22 cellular contexts compared by ENCODE assay signal in the genomic region with DNA sequence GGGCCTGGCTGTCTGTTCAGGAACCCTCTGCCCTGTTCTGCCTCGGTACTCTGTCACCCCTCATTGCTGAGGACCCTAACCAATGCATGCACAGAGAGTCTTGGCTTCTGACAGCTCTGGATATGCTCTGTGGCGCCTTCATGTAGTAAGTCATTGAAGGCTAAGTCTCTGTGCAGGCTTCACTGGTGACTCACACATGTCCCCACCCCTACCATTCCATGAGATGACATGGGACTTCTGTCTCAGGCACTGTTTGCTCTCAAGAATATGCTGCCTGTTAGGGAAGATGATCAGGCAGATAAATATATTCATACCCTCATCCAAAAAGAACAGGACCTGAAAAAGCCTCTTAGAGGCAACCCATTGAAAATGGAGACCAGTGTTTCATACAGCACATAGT. TPM values are rescaled to one million over a fixed set of nuclear protein-coding genes. Genes with fewer than 3 reads are reported as not detected.
DNase-seq lines count a peak whose midpoint lies in the region; ATAC-seq, FAIRE-seq and TF ChIP-seq lines count a peak whose summit lies in the region.
"Had no signal": no experiment of that assay in that cellular context is flagged by ENCODE, and none has a peak within 500 bp of the region (broad histone marks: within the 10 kb centered on the region; RNA-seq: fewer than 3 reads in every experiment).

No MANE protein-coding gene starts in this region.

- H3K27me3 Mint-ChIP-seq in activated CD8-positive, alpha-beta T cell treated with anti-CD3 and anti-CD28 coated beads for 36 hours = no peaks in the 10 kb centered on the region

- intact Hi-C loops in PC-9 (cut with micrococcal nuclease; ENCODE audit: unreplicated experiment) = no loop called here
- intact Hi-C loops in activated CD8-positive, alpha-beta T cell treated with anti-CD3 and anti-CD28 coated beads for 36 hours (cut with micrococcal nuclease) = no loop called here

- H3K4me1 Mint-ChIP-seq in activated CD8-positive, alpha-beta T cell treated with anti-CD3 and anti-CD28 coated beads for 36 hours (ENCODE audit: low read depth) = no peaks in the 10 kb centered on the region

- peaks cover 20% of the 10 kb centered on the region for H3K4me1 ChIP-seq in GM23248 (ENCODE audit: insufficient read depth)
- peaks cover 26% of the 10 kb centered on the region for H3K4me1 ChIP-seq in PC-9 (replicated peaks; ENCODE audit: insufficient read depth)
- H3K4me1 ChIP-seq in small intestine (ENCODE audit: control insufficient read depth in 2 of 2, insufficient read depth in 1 of 2, low read depth in 1 of 2, low read length in 1 of 2) = no peaks in the 10 kb centered on the region
- H3K4me1 ChIP-seq: gastroesophageal sphincter, prostate gland, SJSA1 had no signal

- in situ Hi-C loops in GM23248 (cut with MboI) = no loop called here

- WGBS in GM23248 (ENCODE audit: low coverage in 1 of 2, low lambda C conversion rate in 2 of 2, missing lambda C conversion rate in 2 of 2), 2 experiments = 41 to 46% methylated on average over 2 of the region's 2 CpGs
- 74 to 94% (median 91%) methylated on average over 2 of the region's 2 CpGs for WGBS in small intestine, 3 donors

- TF ChIP-seq CTCF in PC-9 (conservative IDR thresholded peaks at IDR 0.05) = no peak
- no peak for TF ChIP-seq CTCF in activated CD8-positive, alpha-beta T cell treated with anti-CD3 and anti-CD28 coated beads for 36 hours (IDR thresholded peaks at IDR 0.05)

- no peak for FAIRE-seq in small intestine (lab: Jason Lieb, UNC)

- no peaks in the 10 kb centered on the region for H3K9me3 Mint-ChIP-seq in activated CD8-positive, alpha-beta T cell treated with anti-CD3 and anti-CD28 coated beads for 36 hours
- H3K9me3 Mint-ChIP-seq: nephron had no signal

- no TSS peak for BruUV-seq in PC-9 (replicated peaks; lab: Mats Ljungman, UMichigan)

- H3K36me3 ChIP-seq in GM23248 (ENCODE audit: low read depth) = no peaks in the 10 kb centered on the region
- H3K36me3 ChIP-seq in PC-9 (ENCODE audit: low read depth) = no peaks in the 10 kb centered on the region
- no peaks in the 10 kb centered on the region for H3K36me3 ChIP-seq in small intestine (ENCODE audit: control insufficient read depth in 2 of 2, insufficient read depth in 2 of 2, low read length in 2 of 2)
- H3K36me3 ChIP-seq: gastroesophageal sphincter, MG63, prostate gland, SJSA1, thyroid gland had no signal

- no peak overlapping the region for H3K4me3 Mint-ChIP-seq in activated CD8-positive, alpha-beta T cell treated with anti-CD3 and anti-CD28 coated beads for 36 hours
- H3K4me3 Mint-ChIP-seq: nephron had no signal

- H3K27ac Mint-ChIP-seq in activated CD8-positive, alpha-beta T cell treated with anti-CD3 and anti-CD28 coated beads for 36 hours = no peak overlapping the region
- H3K27ac Mint-ChIP-seq: nephron had no signal

- H3K4me2 ChIP-seq in GM23248 (ENCODE audit: unreplicated experiment) (no peak overlapping the region), PC-9 (no peak overlapping the region)

- POLR2A ChIA-PET in PC-9 (lab: Charles Lee; ENCODE audit: unreplicated experiment) = no interaction called here
- POLR2A ChIA-PET in activated CD8-positive, alpha-beta T cell treated with anti-CD3 and anti-CD28 coated beads for 36 hours (lab: Charles Lee) = no interaction called here

- H3K9ac ChIP-seq in GM23248 = no peak overlapping the region
- H3K9ac ChIP-seq: BLaER1 had no signal

- no peaks in the 10 kb centered on the region for H3K36me3 Mint-ChIP-seq in activated CD8-positive, alpha-beta T cell treated with anti-CD3 and anti-CD28 coated beads for 36 hours (ENCODE audit: low read depth)

- H3K9me2 ChIP-seq in GM23248 (ENCODE audit: insufficient read depth) = no peaks in the 10 kb centered on the region
- no peaks in the 10 kb centered on the region for H3K9me2 ChIP-seq in PC-9 (ENCODE audit: insufficient read depth)

- H3K27ac ChIP-seq in GM23248 = no peak overlapping the region
- no peak overlapping the region for H3K27ac ChIP-seq in PC-9
- H3K27ac ChIP-seq in small intestine (ENCODE audit: low read depth in 1 of 2, low read length in 1 of 2) = no peak overlapping the region
- H3K27ac ChIP-seq: BLaER1, gastroesophageal sphincter, prostate gland, SJSA1, thyroid gland had no signal

- no peak for ATAC-seq in activated CD8-positive, alpha-beta T cell treated with anti-CD3 and anti-CD28 coated beads for 36 hours
- ATAC-seq: gastroesophageal sphincter had no signal

- no peaks in the 10 kb centered on the region for H3K27me3 ChIP-seq in GM23248 (replicated peaks; ENCODE audit: insufficient read depth)
- no peaks in the 10 kb centered on the region for H3K27me3 ChIP-seq in PC-9 (ENCODE audit: insufficient read depth, low read depth)
- no peaks in the 10 kb centered on the region for H3K27me3 ChIP-seq in small intestine (ENCODE audit: control insufficient read depth in 2 of 2, insufficient read depth in 2 of 2, low read length in 2 of 2)
- H3K27me3 ChIP-seq: BLaER1, gastroesophageal sphincter, MG63, SJSA1, thyroid gland had no signal

- no peaks in the 10 kb centered on the region for H4K20me1 ChIP-seq in GM23248 (ENCODE audit: insufficient read depth)
- no peaks in the 10 kb centered on the region for H4K20me1 ChIP-seq in PC-9 (ENCODE audit: insufficient read depth)
- H4K20me1 ChIP-seq: BLaER1 had no signal

- no peaks in the 10 kb centered on the region for H3K79me2 ChIP-seq in GM23248 (ENCODE audit: insufficient read depth)
- H3K79me2 ChIP-seq in PC-9 (ENCODE audit: low read depth) = no peaks in the 10 kb centered on the region

- CTCF ChIA-PET in PC-9 (lab: Charles Lee) = no interaction called here
- CTCF ChIA-PET in activated CD8-positive, alpha-beta T cell treated with anti-CD3 and anti-CD28 coated beads for 36 hours (lab: Charles Lee) = no interaction called here

- H3K9me3 ChIP-seq in GM23248 (ENCODE audit: low read depth) (no peaks in the 10 kb centered on the region), PC-9 (ENCODE audit: insufficient read depth, low read depth) (no peaks in the 10 kb centered on the region), small intestine (ENCODE audit: control insufficient read depth, low read depth) (no peaks in the 10 kb centered on the region)
- H3K9me3 ChIP-seq: BLaER1, gastroesophageal sphincter, MG63, prostate gland, SJSA1, thyroid gland had no signal

- H3F3A ChIP-seq in GM23248 (ENCODE audit: insufficient read depth) (peaks cover 21% of the 10 kb centered on the region), PC-9 (ENCODE audit: insufficient read depth, low read depth) (peaks cover 9% of the 10 kb centered on the region)

- no peak overlapping the region for H2AFZ ChIP-seq in GM23248
- H2AFZ ChIP-seq in PC-9 = no peak overlapping the region

- peak; percentile 59 for DNase-seq in GM23248
- DNase-seq in PC-9 = peak; percentile 26 to 66
- peak; percentile 72 for DNase-seq in hepatic stellate cell (ENCODE audit: low spot score)
- DNase-seq in small intestine = peak; percentile 59
- no peak for DNase-seq in activated CD8-positive, alpha-beta T cell treated with anti-CD3 and anti-CD28 coated beads for 36 hours
- no peak for DNase-seq in NCI-H1694 treated with DMSO at 0.1 percent for 48 hours (lab: John Stamatoyannopoulos, UW)
- DNase-seq in ureter (ENCODE audit: low spot score) = no peak
- no peak for DNase-seq in NCI-H1436 (lab: John Stamatoyannopoulos, UW)
- DNase-seq: activated CD4-positive, alpha-beta T cell treated with anti-CD3 and anti-CD28 coated beads for 1 hour; activated CD8-positive, alpha-beta memory T cell treated with anti-CD3 and anti-CD28 coated beads, Interleukin-2, amount 50 U/mL, for 4 hours; anterior cingulate cortex; MG63; NCI-H187; NCI-H510A; T-helper 9 cell; thyroid gland had no signal

- H3K4me3 ChIP-seq in GM23248 (no peak overlapping the region), PC-9 (no peak overlapping the region), small intestine (ENCODE audit: low read depth in 1 of 2, low read length in 2 of 2) (no peak overlapping the region)
- H3K4me3 ChIP-seq: BLaER1, gastroesophageal sphincter, lung, MG63, prostate gland, SJSA1, thyroid gland had no signal

RNA-seq across cellular contexts. Expression of a gene that starts 43.6 kb away (rescaled TPM):
- not detected in 2 replicates for total RNA-seq in GM23248 (2014; rRNA removed; shearing (Covaris generic))
- polyA plus RNA-seq in GM23248 (2016; fragmentation: Nextera tagmentation; extraction: Ambion mirVana) (not detected in 2 replicates), small intestine (not detected)
- total RNA-seq in PC-9 (2021) (0.20 TPM in 1 of 2 replicates, not detected in the other), ureter (not detected)
- not detected for total RNA-seq in activated CD8-positive, alpha-beta T cell treated with anti-CD3 and anti-CD28 coated beads for 36 hours
- total RNA-seq: gastroesophageal sphincter, SJSA1, thyroid gland had no signal

Comparison
In these comparisons a context has a peak if more than half of its experiments do, and no peak if none do; other contexts are left out.
1. DNase-seq: peak in GM23248 (single experiment), PC-9 (2 of 2), hepatic stellate cell (single experiment) and small intestine (single experiment); none in activated CD8-positive, alpha-beta T cell treated with anti-CD3 and anti-CD28 coated beads for 36 hours (single experiment), NCI-H1694 treated with DMSO at 0.1 percent for 48 hours (single experiment), ureter (single experiment) and NCI-H1436 (single experiment).